10 cellular contexts compared by ENCODE assay signal in the genomic region with DNA sequence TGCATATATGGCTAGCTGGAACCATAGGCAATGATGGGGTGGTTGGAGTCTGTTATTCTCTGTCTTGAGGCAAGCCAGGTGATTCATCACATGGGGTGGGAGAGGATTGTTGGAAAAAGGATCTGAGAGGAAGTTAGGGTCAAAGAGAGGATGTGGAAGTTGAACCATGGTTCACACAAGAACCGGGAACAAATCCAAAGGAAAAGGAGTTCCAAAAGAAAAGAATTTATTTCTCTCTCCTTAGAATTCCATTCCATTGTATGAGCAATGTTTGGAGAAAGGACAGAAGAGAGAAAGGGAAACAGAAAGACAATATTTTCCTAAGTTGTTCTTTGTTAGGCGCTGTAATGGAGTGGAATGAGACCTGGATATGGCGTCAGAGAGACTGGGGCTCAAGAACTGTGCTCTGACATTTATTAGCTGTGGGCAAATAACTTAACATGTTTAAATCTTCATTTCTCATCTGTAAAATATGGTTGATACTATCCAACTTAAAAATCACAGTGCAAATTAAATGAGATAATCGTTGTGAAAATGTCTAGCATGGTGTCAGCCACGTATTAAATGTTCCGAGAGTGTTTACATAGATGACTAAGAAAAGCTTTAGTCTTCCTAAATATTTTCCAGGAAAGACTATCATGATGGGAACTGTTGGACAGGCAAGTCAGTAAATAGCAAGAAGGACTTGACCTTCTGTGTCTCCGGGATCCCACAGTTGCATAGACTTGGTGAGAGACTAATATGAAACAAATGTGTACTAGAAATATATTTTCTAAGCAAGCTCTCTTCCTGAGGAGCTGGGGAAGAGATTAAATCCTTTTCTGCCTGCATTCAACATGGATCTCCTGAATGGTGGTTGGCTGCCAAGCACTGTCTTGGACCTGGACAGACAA.
A peak's percentile ranks its signal among the peaks of the same experiment; 100 is the strongest.
DNase-seq lines count a peak whose midpoint lies in the region; ATAC-seq and TF ChIP-seq lines count a peak whose summit lies in the region.
"Had no signal": no experiment of that assay in that cellular context is flagged by ENCODE, and none has a peak within 500 bp of the region (broad histone marks: within the 10 kb centered on the region; RNA-seq: fewer than 3 reads in every experiment).

No MANE protein-coding gene starts in this region.

- H3K79me1 ChIP-seq in mesenchymal stem cell (replicated peaks; ENCODE audit: low read length, poor library complexity, severe bottlenecking) = no peaks in the 10 kb centered on the region

- H3K4me3 ChIP-seq in esophagus muscularis mucosa (no peak overlapping the region), mesenchymal stem cell (ENCODE audit: insufficient read depth in 1 of 2, low read depth in 1 of 2, low read length in 2 of 2) (peak overlapping the region in 1 of 2 experiments; percentile 65), upper lobe of left lung (no peak overlapping the region), Peyer's patch (no peak overlapping the region)

- TF ChIP-seq EP300 in esophagus muscularis mucosa (IDR thresholded peaks at IDR 0.05) (peak; percentile 80), upper lobe of left lung (IDR thresholded peaks at IDR 0.05) (peak in 3 of 4 donors; percentile 18 to 48 (median 23))

- DNase-seq in NCI-H226 (peak; percentile 91), esophagus muscularis mucosa (ENCODE audit: extremely low spot score) (no peak), mesenchymal stem cell (peak; percentile 84), upper lobe of left lung (no peak), DMS53 treated with DMSO at 0.1 percent for 48 hours (lab: John Stamatoyannopoulos, UW; ENCODE audit: unreplicated experiment) (no peak), Peyer's patch (no peak), ureter (ENCODE audit: low spot score) (no peak)
- DNase-seq: activated CD4-positive, alpha-beta T cell treated with anti-CD3 and anti-CD28 coated beads, Interleukin-2, amount 50 U/mL, for 48 hours; natural killer cell; NCI-H524 treated with DMSO at 0.1 percent for 48 hours had no signal

- H2AK5ac ChIP-seq in mesenchymal stem cell (ENCODE audit: low read length, severe bottlenecking) = no peak overlapping the region

- peak in 1 of 2 donors; percentile 78 for ATAC-seq in upper lobe of left lung (ENCODE audit: low FRiP score in 2 of 2)
- ATAC-seq: natural killer cell had no signal

- H2BK15ac ChIP-seq in mesenchymal stem cell (ENCODE audit: low read depth, poor library complexity, severe bottlenecking) = no peak overlapping the region

- 36% methylated on average over 7 of the region's 7 CpGs for WGBS in esophagus muscularis mucosa
- WGBS in mesenchymal stem cell = 45% methylated on average over 5 of the region's 7 CpGs
- WGBS in upper lobe of left lung, 2 donors = 63 to 75% methylated on average over 7 of the region's 7 CpGs

- no peak overlapping the region for H4K91ac ChIP-seq in mesenchymal stem cell (ENCODE audit: low read length)

- H3K4ac ChIP-seq in mesenchymal stem cell (ENCODE audit: low read depth in 1 of 2, low read length in 2 of 2) = no peak overlapping the region

- no peak overlapping the region for H2AFZ ChIP-seq in mesenchymal stem cell (ENCODE audit: low read depth, low read length)

- TF ChIP-seq POLR2A in esophagus muscularis mucosa (IDR thresholded peaks at IDR 0.05; ENCODE audit: low read depth) = no peak
- TF ChIP-seq POLR2A in upper lobe of left lung (IDR thresholded peaks at IDR 0.05) = no peak
- no peak for TF ChIP-seq POLR2A in Peyer's patch (IDR thresholded peaks at IDR 0.05)

- no peak overlapping the region for H3K4me2 ChIP-seq in mesenchymal stem cell (ENCODE audit: low read length, poor library complexity, severe bottlenecking)

- no peaks in the 10 kb centered on the region for H3K36me3 ChIP-seq in esophagus muscularis mucosa
- no peaks in the 10 kb centered on the region for H3K36me3 ChIP-seq in mesenchymal stem cell (ENCODE audit: control insufficient read depth in 1 of 2, insufficient read depth in 2 of 2, low read depth in 1 of 2, low read length in 2 of 2)
- H3K36me3 ChIP-seq in upper lobe of left lung = no peaks in the 10 kb centered on the region
- no peaks in the 10 kb centered on the region for H3K36me3 ChIP-seq in Peyer's patch

- H3K9ac ChIP-seq in mesenchymal stem cell (ENCODE audit: low read length) = peak overlapping the region; percentile 75

- no peak overlapping the region for H2BK120ac ChIP-seq in mesenchymal stem cell (ENCODE audit: low read depth, low read length)

- no peaks in the 10 kb centered on the region for H3K27me3 ChIP-seq in esophagus muscularis mucosa
- H3K27me3 ChIP-seq in mesenchymal stem cell (ENCODE audit: control insufficient read depth in 1 of 2, insufficient read depth in 1 of 2, low read length in 2 of 2) = no peaks in the 10 kb centered on the region
- no peaks in the 10 kb centered on the region for H3K27me3 ChIP-seq in upper lobe of left lung
- H3K27me3 ChIP-seq in Peyer's patch = no peaks in the 10 kb centered on the region

- no peak overlapping the region for H3K23ac ChIP-seq in mesenchymal stem cell (ENCODE audit: low read length in 2 of 2)

- no peak overlapping the region for H2BK12ac ChIP-seq in mesenchymal stem cell (ENCODE audit: low read length in 2 of 2)

- H3K18ac ChIP-seq in mesenchymal stem cell (ENCODE audit: low read depth in 1 of 2, low read length in 2 of 2) = peak overlapping the region in 1 of 2 experiments; percentile 55

- no peak overlapping the region for H3K14ac ChIP-seq in mesenchymal stem cell (ENCODE audit: low read length in 2 of 2)

- H3K4me1 ChIP-seq in esophagus muscularis mucosa (peaks cover 7 to 15% (median 13%) of the 10 kb centered on the region in 4 donors), mesenchymal stem cell (ENCODE audit: control insufficient read depth, insufficient read depth, low read depth, low read length) (no peaks in the 10 kb centered on the region), upper lobe of left lung (no peaks in the 10 kb centered on the region), Peyer's patch (no peaks in the 10 kb centered on the region)

- intact Hi-C loops in esophagus muscularis mucosa (cut with DNase I) = no loop called here

- peak overlapping the region; percentile 61 to 85 (median 69) for H3K27ac ChIP-seq in esophagus muscularis mucosa (replicated peaks in 1 of 4)
- no peak overlapping the region for H3K27ac ChIP-seq in mesenchymal stem cell (ENCODE audit: low read length, poor library complexity, severe bottlenecking)
- H3K27ac ChIP-seq in upper lobe of left lung = peak overlapping the region in 2 of 4 donors; percentile 13 to 58
- peak overlapping the region in 2 of 4 donors; percentile 54 to 63 for H3K27ac ChIP-seq in Peyer's patch

- H2BK5ac ChIP-seq in mesenchymal stem cell (ENCODE audit: low read depth, low read length, poor library complexity, severe bottlenecking) = no peak overlapping the region

- H4K8ac ChIP-seq in mesenchymal stem cell (ENCODE audit: low read length) = no peak overlapping the region

- no peaks in the 10 kb centered on the region for H3K9me3 ChIP-seq in esophagus muscularis mucosa
- H3K9me3 ChIP-seq in mesenchymal stem cell (ENCODE audit: control insufficient read depth, low read length) = no peaks in the 10 kb centered on the region
- no peaks in the 10 kb centered on the region for H3K9me3 ChIP-seq in upper lobe of left lung
- H3K9me3 ChIP-seq in Peyer's patch = no peaks in the 10 kb centered on the region

- no peak for TF ChIP-seq CTCF in esophagus muscularis mucosa (IDR thresholded peaks at IDR 0.05)
- TF ChIP-seq CTCF in upper lobe of left lung (IDR thresholded peaks at IDR 0.05) = no peak
- no peak for TF ChIP-seq CTCF in Peyer's patch (IDR thresholded peaks at IDR 0.05)

Comparison
In these comparisons a context has a peak if more than half of its experiments do, and no peak if none do; other contexts are left out.
1. DNase-seq: peak in NCI-H226 (single experiment) and mesenchymal stem cell (single experiment); none in esophagus muscularis mucosa (single experiment), upper lobe of left lung (0 of 2), DMS53 treated with DMSO at 0.1 percent for 48 hours (single experiment), Peyer's patch (0 of 3) and ureter (single experiment).